9 cellular contexts compared by ENCODE assay signal in the genomic region with DNA sequence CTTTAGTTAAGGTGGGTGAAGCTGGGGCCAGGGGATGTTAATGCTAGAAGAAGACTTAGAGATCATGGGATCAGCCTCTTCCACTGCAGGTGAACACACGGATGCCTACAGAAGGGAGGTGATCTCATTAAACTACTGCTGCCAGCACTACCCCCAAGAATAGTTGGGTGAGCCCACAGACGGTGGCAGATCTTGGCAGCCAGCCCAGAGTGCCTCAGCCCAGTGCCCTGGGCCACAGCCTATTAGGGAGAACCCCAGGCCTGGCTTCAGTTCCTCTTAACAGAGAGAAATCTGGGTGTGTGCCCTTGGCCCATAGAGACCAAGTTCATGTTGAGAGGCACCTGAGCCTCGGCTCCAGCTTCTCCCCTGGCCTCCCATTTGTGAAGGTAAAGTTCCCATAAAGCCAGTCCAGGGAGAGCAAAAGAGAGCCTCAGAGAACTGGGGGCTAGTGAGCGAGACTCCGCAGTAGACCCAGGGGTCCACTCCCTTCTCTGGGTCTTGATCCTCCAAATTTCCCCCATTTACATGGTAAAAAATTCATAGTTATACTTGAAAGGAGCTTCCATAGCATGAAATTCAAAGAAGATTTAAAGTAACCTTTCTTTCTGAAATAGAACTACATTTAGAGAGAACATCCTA.
DNase-seq lines count a peak whose midpoint lies in the region; ATAC-seq and TF ChIP-seq lines count a peak whose summit lies in the region.
"Had no signal": no experiment of that assay in that cellular context is flagged by ENCODE, and none has a peak within 500 bp of the region (broad histone marks: within the 10 kb centered on the region; RNA-seq: fewer than 3 reads in every experiment).

No MANE protein-coding gene starts in this region.

- H3K4me1 Mint-ChIP-seq in Caco-2 (ENCODE audit: low read depth, unreplicated experiment): no peaks in the 10 kb centered on the region

- H3K9me3 ChIP-seq in Caco-2: no peaks in the 10 kb centered on the region

- H3K27ac Mint-ChIP-seq in Caco-2 (ENCODE audit: unreplicated experiment): no peak overlapping the region

- no peak for TF ChIP-seq CTCF in Caco-2 (IDR thresholded peaks at IDR 0.05; ENCODE audit: insufficient read depth in 1 of 2, low read depth in 1 of 2, low read length in 1 of 2, severe bottlenecking in 1 of 2, unreplicated experiment in 1 of 2)

- H3K4me3 Mint-ChIP-seq in Caco-2 (ENCODE audit: unreplicated experiment): no peak overlapping the region

- ATAC-seq in HG03442 (IDR thresholded peaks at IDR 0.05; ENCODE audit: unreplicated experiment): peak; percentile 52

- no TSS peak for BruUV-seq in Caco-2 (replicated peaks; lab: Mats Ljungman, UMichigan)

- H3K4me1 ChIP-seq in Caco-2: no peaks in the 10 kb centered on the region

- H3K4me3 ChIP-seq in Caco-2 (ENCODE audit: low read depth, low read length): no peak overlapping the region
- H3K4me3 ChIP-seq: SK-N-MC had no signal

- peaks cover 23% of the 10 kb centered on the region for H3K27me3 Mint-ChIP-seq in Caco-2 (ENCODE audit: insufficient read depth, unreplicated experiment)

- H3K27me3 ChIP-seq in Caco-2 (replicated peaks; ENCODE audit: control insufficient read depth, insufficient read depth, low read length): no peaks in the 10 kb centered on the region; the same call in 1 of the 2 replicates

- H3K36me3 ChIP-seq in Caco-2 (ENCODE audit: control insufficient read depth, insufficient read depth, low read length): no peaks in the 10 kb centered on the region

- peak; percentile 65 for DNase-seq in stimulated activated CD4-positive, alpha-beta T cell treated with anti-CD3 and anti-CD28 coated beads, Interleukin-15, amount 100 ng/mL, for 24 hours
- no peak for DNase-seq in stimulated activated CD4-positive, alpha-beta T cell treated with anti-CD3 and anti-CD28 coated beads, Interleukin-12 subunit alpha, Interleukin-12 subunit beta, amount 100 ng/mL, for 4 hours
- peak; percentile 51 for DNase-seq in activated T-cell treated with anti-CD3 and anti-CD28 coated beads, Interleukin-2, amount 50 U/mL, for 1 hour
- DNase-seq in myocyte (ENCODE audit: low read depth) (peak; percentile 36), NCI-H69 (lab: John Stamatoyannopoulos, UW) (no peak), Caco-2 (no peak), mucosa of gallbladder (ENCODE audit: low spot score) (no peak)

- POLR2A ChIA-PET in Caco-2 (lab: Charles Lee): no interaction called here

- no peaks in the 10 kb centered on the region for H3K36me3 Mint-ChIP-seq in Caco-2 (ENCODE audit: insufficient read depth, unreplicated experiment)

- intact Hi-C loops in Caco-2 (cut with micrococcal nuclease; ENCODE audit: unreplicated experiment): no loop called here

- CTCF ChIA-PET in Caco-2 (lab: Charles Lee): no interaction called here

- H3K9me3 Mint-ChIP-seq in Caco-2 (ENCODE audit: unreplicated experiment): peaks cover 10% of the 10 kb centered on the region

Comparison
In these comparisons a context has a peak if more than half of its experiments do, and no peak if none do; other contexts are left out.
1. DNase-seq: peak in stimulated activated CD4-positive, alpha-beta T cell treated with anti-CD3 and anti-CD28 coated beads, Interleukin-15, amount 100 ng/mL, for 24 hours (single experiment), activated T-cell treated with anti-CD3 and anti-CD28 coated beads, Interleukin-2, amount 50 U/mL, for 1 hour (single experiment) and myocyte (single experiment); none in stimulated activated CD4-positive, alpha-beta T cell treated with anti-CD3 and anti-CD28 coated beads, Interleukin-12 subunit alpha, Interleukin-12 subunit beta, amount 100 ng/mL, for 4 hours (single experiment), NCI-H69 (single experiment), Caco-2 (0 of 2) and mucosa of gallbladder (single experiment).